8 cellular contexts compared by ENCODE assay signal in the genomic region with DNA sequence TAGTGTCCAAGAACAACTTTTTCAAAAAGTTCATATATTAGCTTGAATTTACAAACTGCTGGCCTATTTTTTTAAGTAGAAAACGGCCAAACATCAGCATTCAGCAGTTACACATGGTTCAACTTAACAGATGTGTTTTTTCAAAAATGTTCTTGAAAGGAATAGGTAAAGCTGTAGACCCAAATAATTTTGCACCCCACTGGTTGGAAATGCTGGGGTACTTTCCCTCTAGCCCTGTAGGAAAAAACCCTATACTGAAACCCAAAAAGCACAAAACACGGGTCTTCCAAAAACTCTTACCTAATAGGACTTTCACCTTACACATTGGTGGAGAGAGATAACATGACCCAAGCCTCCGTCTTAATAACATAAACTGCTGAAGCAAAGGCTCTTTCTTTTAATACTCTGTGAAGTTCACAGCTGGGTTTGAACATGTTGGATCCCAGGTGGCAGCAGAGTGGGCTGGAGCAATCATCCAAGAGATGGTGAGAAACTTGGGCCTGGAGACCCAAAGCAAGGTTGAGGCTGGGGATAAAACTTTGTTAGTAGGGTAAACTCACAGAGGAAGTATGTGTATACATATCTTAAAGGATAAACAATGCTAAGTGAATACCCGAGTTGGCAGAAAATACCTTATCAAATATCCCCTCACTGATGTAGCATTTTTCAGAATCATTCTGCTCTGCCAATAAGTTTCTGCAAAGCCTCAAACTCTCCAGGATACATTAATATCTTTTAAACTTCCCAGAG. TPM values are rescaled to one million over a fixed set of nuclear protein-coding genes. Genes with fewer than 3 reads are reported as not detected.
DNase-seq lines count a peak whose midpoint lies in the region; ATAC-seq and TF ChIP-seq lines count a peak whose summit lies in the region.

No MANE protein-coding gene starts in this region.

- H3K4me3 ChIP-seq in GM23248 (peak overlapping the region; percentile 78), SJCRH30 (peak overlapping the region; percentile 97), fibroblast of lung (replicated peaks in 1 of 4; ENCODE audit: control extremely low read depth in 1 of 4, insufficient read depth in 1 of 4, low read depth in 3 of 4, low read length in 4 of 4) (peak overlapping the region; percentile 76 to 93 (median 86)), skeletal muscle tissue (ENCODE audit: low read length in 3 of 3) (peak overlapping the region; percentile 86 to 94 (median 86))

- H3F3A ChIP-seq in GM23248 (ENCODE audit: insufficient read depth) = peaks cover 18% of the 10 kb centered on the region; the same call in 1 of the 2 replicates

- DNase-seq in GM23248 = peak; percentile 13
- no peak for DNase-seq in SJCRH30
- DNase-seq in fibroblast of lung (ENCODE audit: low read depth in 2 of 2) = no peak
- DNase-seq in COLO668 (lab: John Stamatoyannopoulos, UW; ENCODE audit: unreplicated experiment) = no peak
- no peak for DNase-seq in HK-2 (ENCODE audit: unreplicated experiment)

- peaks cover 29% of the 10 kb centered on the region for H3K4me1 ChIP-seq in GM23248 (ENCODE audit: insufficient read depth)
- peaks cover 7% of the 10 kb centered on the region; the same call in 1 of the 2 replicates for H3K4me1 ChIP-seq in SJCRH30
- peaks cover 8% of the 10 kb centered on the region for H3K4me1 ChIP-seq in fibroblast of lung (ENCODE audit: control insufficient read depth, extremely low read depth, insufficient read depth, low read length)
- peaks cover 22 to 49% (median 32%) of the 10 kb centered on the region in 3 donors for H3K4me1 ChIP-seq in skeletal muscle tissue (ENCODE audit: control insufficient read depth in 3 of 3, insufficient read depth in 3 of 3, low read length in 3 of 3)

- H2AFZ ChIP-seq in GM23248 = peak overlapping the region; percentile 77
- H2AFZ ChIP-seq in fibroblast of lung (ENCODE audit: low read length) = no peak overlapping the region

- no peaks in the 10 kb centered on the region for H3K9me2 ChIP-seq in GM23248 (ENCODE audit: insufficient read depth)

- H3K79me2 ChIP-seq in GM23248 (ENCODE audit: insufficient read depth) = peaks cover 88% of the 10 kb centered on the region
- peaks cover 52% of the 10 kb centered on the region for H3K79me2 ChIP-seq in fibroblast of lung (ENCODE audit: control insufficient read depth, insufficient read depth, low read length)

- peaks cover 10% of the 10 kb centered on the region for H3K36me3 ChIP-seq in GM23248 (ENCODE audit: low read depth)
- peaks cover 32% of the 10 kb centered on the region for H3K36me3 ChIP-seq in SJCRH30
- peaks cover 5% of the 10 kb centered on the region for H3K36me3 ChIP-seq in fibroblast of lung (ENCODE audit: control insufficient read depth, insufficient read depth, low read length)
- peaks cover 7 to 37% (median 32%) of the 10 kb centered on the region in 3 donors for H3K36me3 ChIP-seq in skeletal muscle tissue (ENCODE audit: control insufficient read depth in 3 of 3, insufficient read depth in 3 of 3, low read length in 3 of 3)

- in situ Hi-C loops in GM23248 (cut with MboI) = no loop called here

- ATAC-seq in GM18867 (IDR thresholded peaks at IDR 0.05; ENCODE audit: unreplicated experiment) (no peak), GM21717 (IDR thresholded peaks at IDR 0.05; ENCODE audit: unreplicated experiment) (no peak)

- H3K27ac ChIP-seq in GM23248 (peak overlapping the region; percentile 64), SJCRH30 (peak overlapping the region; percentile 94), fibroblast of lung (ENCODE audit: insufficient read depth, low read length) (peak overlapping the region; percentile 84), skeletal muscle tissue (ENCODE audit: low read depth, low read length) (peak overlapping the region; percentile 85)

- no peak for TF ChIP-seq CTCF in fibroblast of lung (conservative IDR thresholded peaks at IDR 0.05 in 1 of 2, IDR thresholded peaks at IDR 0.05 in 1 of 2; ENCODE audit: low read depth in 1 of 2, low read length in 2 of 2)

- H3K4me2 ChIP-seq in GM23248 (ENCODE audit: unreplicated experiment) (peak overlapping the region; percentile 85), fibroblast of lung (ENCODE audit: extremely low read depth, insufficient read depth, low read length) (peak overlapping the region; percentile 90)

- H3K9ac ChIP-seq in GM23248 = peak overlapping the region; percentile 81
- H3K9ac ChIP-seq in fibroblast of lung (ENCODE audit: insufficient read depth, low read length) = peak overlapping the region; percentile 34
- H3K9ac ChIP-seq in skeletal muscle tissue (ENCODE audit: low read depth in 1 of 3, low read length in 3 of 3) = peak overlapping the region; percentile 71 to 86 (median 86)

- no peaks in the 10 kb centered on the region for H4K20me1 ChIP-seq in GM23248 (ENCODE audit: insufficient read depth)
- H4K20me1 ChIP-seq in fibroblast of lung (ENCODE audit: control insufficient read depth, extremely low read depth, insufficient read depth, low read length) = no peaks in the 10 kb centered on the region

- 66 to 67% methylated on average over 4 of the region's 4 CpGs for WGBS in GM23248 (ENCODE audit: low coverage in 1 of 2, low lambda C conversion rate in 2 of 2, missing lambda C conversion rate in 2 of 2), 2 experiments

- H3K27me3 ChIP-seq in GM23248 (replicated peaks; ENCODE audit: insufficient read depth) = no peaks in the 10 kb centered on the region
- no peaks in the 10 kb centered on the region for H3K27me3 ChIP-seq in SJCRH30
- H3K27me3 ChIP-seq in fibroblast of lung (ENCODE audit: control insufficient read depth, insufficient read depth, low read length) = no peaks in the 10 kb centered on the region
- no peaks in the 10 kb centered on the region for H3K27me3 ChIP-seq in skeletal muscle tissue (ENCODE audit: control insufficient read depth in 3 of 3, insufficient read depth in 3 of 3, low read length in 3 of 3)

- H3K9me3 ChIP-seq in GM23248 (ENCODE audit: low read depth) (no peaks in the 10 kb centered on the region), SJCRH30 (replicated peaks) (no peaks in the 10 kb centered on the region), fibroblast of lung (ENCODE audit: control insufficient read depth, insufficient read depth, low read depth, low read length) (no peaks in the 10 kb centered on the region), skeletal muscle tissue (ENCODE audit: control insufficient read depth in 3 of 3, low read length in 3 of 3) (no peaks in the 10 kb centered on the region)

RNA-seq across cellular contexts. Expression of gene DNAJC9, which starts 0.6 kb away (rescaled TPM):
- 19.8 and 20.9 TPM in 2 replicates for total RNA-seq in GM23248 (2014; rRNA removed; shearing (Covaris generic))
- polyA plus RNA-seq in GM23248 (2016; fragmentation: Nextera tagmentation; extraction: Ambion mirVana) (20.7 and 21.1 TPM in 2 replicates), fibroblast of lung (16.3 and 31.4 TPM in 2 replicates)
- total RNA-seq in SJCRH30 (2014; rRNA removed; shearing (Covaris generic)) = 59.7 and 70.0 TPM in 2 replicates
- total RNA-seq in fibroblast of lung (14.5 and 20.3 TPM in 2 replicates), skeletal muscle tissue (17.7 TPM)
- 9.3 and 23.6 TPM in 2 replicates for polyA plus RNA-seq in fibroblast of lung (2012)
- polyA minus RNA-seq in fibroblast of lung (ENCODE audit: low replicate concordance) = 1.5 and 16.6 TPM in 2 replicates

RNA-seq across cellular contexts. Expression of gene MRPS16, which starts 4.8 kb away (rescaled TPM):
- total RNA-seq in GM23248 (2014; rRNA removed; shearing (Covaris generic)) = 57.2 and 57.8 TPM in 2 replicates
- polyA plus RNA-seq in GM23248 (2016; fragmentation: Nextera tagmentation; extraction: Ambion mirVana) (109 and 110 TPM in 2 replicates), fibroblast of lung (59.4 and 76.2 TPM in 2 replicates)
- 93.4 and 94.9 TPM in 2 replicates for total RNA-seq in SJCRH30 (2014; rRNA removed; shearing (Covaris generic))
- total RNA-seq in fibroblast of lung (58.3 and 62.3 TPM in 2 replicates), skeletal muscle tissue (57.4 TPM)
- polyA plus RNA-seq in fibroblast of lung (2012) = 87.2 and 124 TPM in 2 replicates
- polyA minus RNA-seq in fibroblast of lung (ENCODE audit: low replicate concordance) = 30.4 and 36.1 TPM in 2 replicates

Comparison
In these comparisons a context has a peak if more than half of its experiments do, and no peak if none do; other contexts are left out.
1. H3K9ac ChIP-seq: peak in every context shown above with its lines; median percentile 86 in skeletal muscle tissue; 81 in GM23248; 34 in fibroblast of lung.